11 cellular contexts compared by ENCODE assay signal in genomic region chr1:65568285-65568684, GRCh38.
"Had no signal": no experiment of that assay in that cellular context is flagged by ENCODE, and none has a peak within 500 bp of the region (broad histone marks: within the 10 kb centered on the region; RNA-seq: fewer than 3 reads in every experiment).

No MANE protein-coding gene starts in this region.

- H3K9me3 Mint-ChIP-seq: GM23338, H9, HFFc6 had no signal

- H3K4me3 ChIP-seq: GM23248, GM23338, HAP-1 had no signal

- ATAC-seq: GM23338, HCT116 had no signal

- H3K9me3 ChIP-seq: HAP-1 had no signal

- H3K4me1 ChIP-seq: HAP-1 had no signal

- DNase-seq: GM23248, GOT3, H7, H9, HCEC 1CT, HFFc6 had no signal

- H3K27ac Mint-ChIP-seq: GM23338, H9, HFFc6 had no signal

- FAIRE-seq: H1, H54 had no signal

- H3K36me3 ChIP-seq: HAP-1 had no signal

- H3K4me3 Mint-ChIP-seq: GM23338, H9, HFFc6 had no signal

- H3K27ac ChIP-seq: GM23248 had no signal

- H3K4me1 Mint-ChIP-seq: H9 had no signal

- H3K9ac ChIP-seq: GM23248 had no signal

- H2AFZ ChIP-seq: GM23248, GM23338 had no signal

- H3K4me2 ChIP-seq: GM23338 had no signal
